Comparison of ENCODE assay signal across 10 cellular contexts in genomic region chr11:62712413-62712812, GRCh38. TPM values are rescaled to one million over a fixed set of nuclear protein-coding genes. Genes with fewer than 3 reads are reported as not detected.
A peak's percentile ranks its signal among the peaks of the same experiment; 100 is the strongest.
DNase-seq lines count a peak whose midpoint lies in the region; ATAC-seq and TF ChIP-seq lines count a peak whose summit lies in the region.
"Had no signal": no experiment of that assay in that cellular context is flagged by ENCODE, and none has a peak within 500 bp of the region (broad histone marks: within the 10 kb centered on the region; RNA-seq: fewer than 3 reads in every experiment).

No MANE protein-coding gene starts in this region.

- H3K36me3 ChIP-seq in gastrocnemius medialis = peaks cover 0 to 54% of the 10 kb centered on the region in 2 donors
- peaks cover 19% of the 10 kb centered on the region for H3K36me3 ChIP-seq in colonic mucosa

- H3K4me3 Mint-ChIP-seq in activated CD8-positive, alpha-beta memory T cell treated with anti-CD3 and anti-CD28 coated beads, Interleukin-2, amount 10 ng/mL, durations not matched to agents 7 days and 5 days = peak overlapping the region; percentile 53
- no peak overlapping the region for H3K4me3 Mint-ChIP-seq in activated naive CD8-positive, alpha-beta T cell treated with anti-CD3 and anti-CD28 coated beads, Interleukin-2, amount 50 U/mL, for 24 hours

- no peak for DNase-seq in activated CD8-positive, alpha-beta memory T cell treated with anti-CD3 and anti-CD28 coated beads, Interleukin-2, amount 10 ng/mL, durations not matched to agents 7 days and 5 days
- no peak for DNase-seq in activated CD8-positive, alpha-beta memory T cell treated with anti-CD3 and anti-CD28 coated beads, Interleukin-2, amount 50 U/mL, for 48 hours
- DNase-seq in activated naive CD8-positive, alpha-beta T cell treated with anti-CD3 and anti-CD28 coated beads, Interleukin-2, amount 50 U/mL, for 24 hours = no peak
- DNase-seq in gastrocnemius medialis (no peak), colonic mucosa (no peak)
- DNase-seq: GF-D8, HCEC 1CT had no signal

- intact Hi-C loops in gastrocnemius medialis (cut with DNase I; ENCODE audit: low total_unique reads) = no loop called here
- intact Hi-C loops in colonic mucosa (cut with DNase I) = loop anchor here (5.0 to 10.0 kb wide), 2 partner anchors 52 to 110 kb away; partner anchors contain the start of gene POLR2G

- CTCF ChIA-PET in activated CD8-positive, alpha-beta memory T cell treated with anti-CD3 and anti-CD28 coated beads, Interleukin-2, amount 10 ng/mL, durations not matched to agents 7 days and 5 days (lab: Charles Lee) = interaction anchor here (1.0 to 1.5 kb wide), 4 partner anchors 10 to 169 kb away, joined by 3 read pairs; no protein-coding TSS in a partner anchor

- peak overlapping the region in 1 of 2 donors; percentile 21 for H3K9ac ChIP-seq in colonic mucosa (ENCODE audit: low read depth in 2 of 2, low read length in 2 of 2)

- no peak for TF ChIP-seq POLR2A in gastrocnemius medialis (IDR thresholded peaks at IDR 0.05)

- H3K27ac Mint-ChIP-seq in activated CD8-positive, alpha-beta memory T cell treated with anti-CD3 and anti-CD28 coated beads, Interleukin-2, amount 10 ng/mL, durations not matched to agents 7 days and 5 days = peak overlapping the region; percentile 92
- peak overlapping the region; percentile 68 for H3K27ac Mint-ChIP-seq in activated naive CD8-positive, alpha-beta T cell treated with anti-CD3 and anti-CD28 coated beads, Interleukin-2, amount 50 U/mL, for 24 hours

- peak overlapping the region; percentile 42 to 74 (median 60) for H3K27ac ChIP-seq in gastrocnemius medialis
- no peak overlapping the region for H3K27ac ChIP-seq in colonic mucosa

- H3K36me3 Mint-ChIP-seq in activated CD8-positive, alpha-beta memory T cell treated with anti-CD3 and anti-CD28 coated beads, Interleukin-2, amount 10 ng/mL, durations not matched to agents 7 days and 5 days = peaks cover 56% of the 10 kb centered on the region
- peaks cover 63% of the 10 kb centered on the region for H3K36me3 Mint-ChIP-seq in activated naive CD8-positive, alpha-beta T cell treated with anti-CD3 and anti-CD28 coated beads, Interleukin-2, amount 50 U/mL, for 24 hours (ENCODE audit: low read depth)

- H3K4me3 ChIP-seq in gastrocnemius medialis = no peak overlapping the region
- H3K4me3 ChIP-seq in colonic mucosa = no peak overlapping the region

- H3K4me1 ChIP-seq in gastrocnemius medialis (peaks cover 16 to 28% of the 10 kb centered on the region in 2 donors), colonic mucosa (no peaks in the 10 kb centered on the region)

- in situ Hi-C loops in gastrocnemius medialis (cut with MboI; ENCODE audit: low sequenced_read_pairs in 4 of 4) = loop anchor here in 1 of 4 donors (25.0 kb wide), 1 partner anchor 100 kb away; the partner anchor contains the start of genes B3GAT3, EML3, MTA2 and ROM1

- H3K9me3 ChIP-seq in gastrocnemius medialis = no peaks in the 10 kb centered on the region
- no peaks in the 10 kb centered on the region for H3K9me3 ChIP-seq in colonic mucosa

- H3K27me3 ChIP-seq in gastrocnemius medialis = no peaks in the 10 kb centered on the region
- no peaks in the 10 kb centered on the region for H3K27me3 ChIP-seq in colonic mucosa

- no peak for ATAC-seq in activated CD8-positive, alpha-beta memory T cell treated with anti-CD3 and anti-CD28 coated beads, Interleukin-2, amount 10 ng/mL, durations not matched to agents 7 days and 5 days
- ATAC-seq in activated naive CD8-positive, alpha-beta T cell treated with anti-CD3 and anti-CD28 coated beads, Interleukin-2, amount 50 U/mL, for 24 hours = no peak
- no peak for ATAC-seq in gastrocnemius medialis
- ATAC-seq in GM21529 (IDR thresholded peaks at IDR 0.05; ENCODE audit: unreplicated experiment) = no peak

- no peaks in the 10 kb centered on the region for H3K9me3 Mint-ChIP-seq in activated CD8-positive, alpha-beta memory T cell treated with anti-CD3 and anti-CD28 coated beads, Interleukin-2, amount 10 ng/mL, durations not matched to agents 7 days and 5 days (ENCODE audit: low read depth)
- H3K9me3 Mint-ChIP-seq in activated naive CD8-positive, alpha-beta T cell treated with anti-CD3 and anti-CD28 coated beads, Interleukin-2, amount 50 U/mL, for 24 hours = no peaks in the 10 kb centered on the region

- peaks cover 76% of the 10 kb centered on the region for H3K4me1 Mint-ChIP-seq in activated CD8-positive, alpha-beta memory T cell treated with anti-CD3 and anti-CD28 coated beads, Interleukin-2, amount 10 ng/mL, durations not matched to agents 7 days and 5 days
- peaks cover 60% of the 10 kb centered on the region for H3K4me1 Mint-ChIP-seq in activated naive CD8-positive, alpha-beta T cell treated with anti-CD3 and anti-CD28 coated beads, Interleukin-2, amount 50 U/mL, for 24 hours

- no peak for TF ChIP-seq CTCF in gastrocnemius medialis (IDR thresholded peaks at IDR 0.05 in 4 of 5, conservative IDR thresholded peaks at IDR 0.05 in 1 of 5)
- TF ChIP-seq CTCF in colonic mucosa (IDR thresholded peaks at IDR 0.05) = no peak

- H3K27me3 Mint-ChIP-seq in activated CD8-positive, alpha-beta memory T cell treated with anti-CD3 and anti-CD28 coated beads, Interleukin-2, amount 10 ng/mL, durations not matched to agents 7 days and 5 days = no peaks in the 10 kb centered on the region
- no peaks in the 10 kb centered on the region for H3K27me3 Mint-ChIP-seq in activated naive CD8-positive, alpha-beta T cell treated with anti-CD3 and anti-CD28 coated beads, Interleukin-2, amount 50 U/mL, for 24 hours

RNA-seq across cellular contexts. Expression of gene GNG3, which starts 4.9 kb away (rescaled TPM):
- total RNA-seq in activated CD8-positive, alpha-beta memory T cell treated with anti-CD3 and anti-CD28 coated beads, Interleukin-2, amount 10 ng/mL, durations not matched to agents 7 days and 5 days = not detected
- not detected for total RNA-seq in gastrocnemius medialis
- total RNA-seq in colonic mucosa = under 1 TPM in 1 of 2 donors, not detected in 1; 0.56 TPM
- total RNA-seq: glomerular endothelial cell, mesenteric fat pad had no signal

RNA-seq across cellular contexts. Expression of gene BSCL2, which starts 5.2 kb away (rescaled TPM):
- total RNA-seq in activated CD8-positive, alpha-beta memory T cell treated with anti-CD3 and anti-CD28 coated beads, Interleukin-2, amount 10 ng/mL, durations not matched to agents 7 days and 5 days = 10 to 100 TPM; 24.2 to 29.6 TPM
- total RNA-seq in gastrocnemius medialis (100 to 1,000 TPM in 1 of 4 donors, 10 to 100 TPM in 3; 33.4 to 114 (median 55.6) TPM), colonic mucosa (10 to 100 TPM; 36.5 to 65.5 TPM)

RNA-seq across cellular contexts. Expression of gene HNRNPUL2, which starts 14.8 kb away (rescaled TPM):
- total RNA-seq in activated CD8-positive, alpha-beta memory T cell treated with anti-CD3 and anti-CD28 coated beads, Interleukin-2, amount 10 ng/mL, durations not matched to agents 7 days and 5 days = 10 to 100 TPM; 61.6 to 66.6 TPM
- 10 to 100 TPM in 3 of 4 donors, 1 to 10 TPM in 1; 4.8 to 14.9 (median 11.8) TPM for total RNA-seq in gastrocnemius medialis
- 10 to 100 TPM; 50.5 to 59.3 TPM for total RNA-seq in colonic mucosa

RNA-seq across cellular contexts. Expression of gene TTC9C, which starts 15.9 kb away (rescaled TPM):
- 10 to 100 TPM; 47.5 to 49.2 TPM for total RNA-seq in activated CD8-positive, alpha-beta memory T cell treated with anti-CD3 and anti-CD28 coated beads, Interleukin-2, amount 10 ng/mL, durations not matched to agents 7 days and 5 days
- total RNA-seq in gastrocnemius medialis (10 to 100 TPM; 11.5 to 16.3 (median 14.1) TPM), colonic mucosa (10 to 100 TPM; 34.2 to 39.8 TPM)

RNA-seq across cellular contexts. Expression of gene LRRN4CL, which starts 23.1 kb away (rescaled TPM):
- under 1 TPM; 0.14 to 0.15 TPM for total RNA-seq in activated CD8-positive, alpha-beta memory T cell treated with anti-CD3 and anti-CD28 coated beads, Interleukin-2, amount 10 ng/mL, durations not matched to agents 7 days and 5 days
- total RNA-seq in gastrocnemius medialis (1 to 10 TPM; 3.7 to 6.4 (median 5.9) TPM), colonic mucosa (1 to 10 TPM in 1 of 2 donors, under 1 TPM in 1; 0.82 to 3.3 TPM)
- total RNA-seq: glomerular endothelial cell had no signal
